ENCODE assay signal across 23 cellular contexts in genomic region chr12:46292754-46293402, GRCh38. TPM values are rescaled to one million over a fixed set of nuclear protein-coding genes. Genes with fewer than 3 reads are reported as not detected.
DNase-seq lines count a peak whose midpoint lies in the region; TF ChIP-seq lines count a peak whose summit lies in the region.
"Had no signal": no experiment of that assay in that cellular context is flagged by ENCODE, and none has a peak within 500 bp of the region (broad histone marks: within the 10 kb centered on the region; RNA-seq: fewer than 3 reads in every experiment).

No MANE protein-coding gene starts in this region.

- TF ChIP-seq CTCF in astrocyte of the spinal cord (IDR thresholded peaks at IDR 0.05; ENCODE audit: low read depth, low read length) (peak; percentile 21), foreskin fibroblast (IDR thresholded peaks at IDR 0.05; ENCODE audit: low read depth, low read length) (peak; percentile 10), CD14-positive monocyte (IDR thresholded peaks at IDR 0.05) (no peak), esophagus squamous epithelium (IDR thresholded peaks at IDR 0.05) (peak in 2 of 6 experiments; percentile 13 to 44)

- no peaks in the 10 kb centered on the region for H3K36me3 Mint-ChIP-seq in CD14-positive monocyte

- WGBS in esophagus squamous epithelium, 2 donors: 64 to 86% methylated on average over 1 to 2 of the region's 2 CpGs

- H3K27ac ChIP-seq in esophagus squamous epithelium: no peak overlapping the region
- H3K27ac ChIP-seq: body of pancreas, esophagus muscularis mucosa, prostate gland had no signal

- no peak overlapping the region for H3K4me3 Mint-ChIP-seq in CD14-positive monocyte
- H3K4me3 Mint-ChIP-seq: activated B cell treated with CpG ODN at 0.5 μM for 24 hours; activated CD8-positive, alpha-beta T cell treated with anti-CD3 and anti-CD28 coated beads for 36 hours; activated T-cell treated with anti-CD3 and anti-CD28 coated beads, Interleukin-2, amount 50 U/mL, for 4 hours; nephron had no signal

- no peaks in the 10 kb centered on the region for H3K27me3 ChIP-seq in esophagus squamous epithelium
- H3K27me3 ChIP-seq: body of pancreas, esophagus muscularis mucosa had no signal

- peaks cover 6% of the 10 kb centered on the region for H3K4me1 Mint-ChIP-seq in CD14-positive monocyte
- H3K4me1 Mint-ChIP-seq: nephron had no signal

- no peaks in the 10 kb centered on the region for H3K36me3 ChIP-seq in esophagus squamous epithelium
- H3K36me3 ChIP-seq: esophagus muscularis mucosa, prostate gland had no signal

- peaks cover 0 to 14% (median 0%) of the 10 kb centered on the region in 3 donors for H3K9me3 ChIP-seq in esophagus squamous epithelium
- H3K9me3 ChIP-seq: body of pancreas, esophagus muscularis mucosa, prostate gland had no signal

- H3K4me3 ChIP-seq in astrocyte of the spinal cord (ENCODE audit: low read depth, low read length) (no peak overlapping the region), foreskin fibroblast (ENCODE audit: low read depth in 1 of 2, low read length in 2 of 2) (no peak overlapping the region), esophagus squamous epithelium (no peak overlapping the region)
- H3K4me3 ChIP-seq: body of pancreas, esophagus muscularis mucosa, prostate gland had no signal

- peaks cover 0 to 3% (median 2%) of the 10 kb centered on the region in 3 donors for H3K27me3 Mint-ChIP-seq in CD14-positive monocyte (ENCODE audit: low read depth in 3 of 3)
- H3K27me3 Mint-ChIP-seq: activated B cell treated with CpG ODN at 0.5 μM for 24 hours; activated CD8-positive, alpha-beta T cell treated with anti-CD3 and anti-CD28 coated beads for 36 hours had no signal

- DNase-seq in EH (ENCODE audit: low read depth) (peak; percentile 37), HT1080 (ENCODE audit: low read depth) (peak; percentile 13), astrocyte of the spinal cord (ENCODE audit: low read depth, low spot score) (no peak), foreskin fibroblast (peak in 1 of 2 donors; percentile 9), CD14-positive monocyte (ENCODE audit: low spot score) (no peak), esophagus squamous epithelium (lab: John Stamatoyannopoulos, UW) (no peak), H4 (ENCODE audit: low spot score) (no peak)
- no peak for DNase-seq in stimulated activated CD4-positive, alpha-beta T cell treated with anti-CD3 and anti-CD28 coated beads, Interleukin-4, amount 100 ng/mL, for 4 hours
- DNase-seq: activated B cell treated with CpG ODN at 0.5 μM for 24 hours; activated CD8-positive, alpha-beta T cell treated with anti-CD3 and anti-CD28 coated beads for 36 hours; activated T-cell treated with anti-CD3 and anti-CD28 coated beads, Interleukin-2, amount 50 U/mL, for 4 hours; body of pancreas; C1 segment of cervical spinal cord; NCI-H2029 treated with DMSO at 0.1 percent for 48 hours; NCI-H510A; SHP77 treated with DMSO at 0.1 percent for 48 hours; small intestine; stimulated activated CD4-positive, alpha-beta T cell treated with anti-CD3 and anti-CD28 coated beads, Interleukin-4, amount 100 ng/mL, for 1 hour; substantia nigra had no signal

- in situ Hi-C loops in astrocyte of the spinal cord (cut with HindIII; ENCODE audit: low sequenced_read_pairs): no loop called here

- no peak for TF ChIP-seq POLR2A in esophagus squamous epithelium (IDR thresholded peaks at IDR 0.05)

- peaks cover 9 to 25% (median 17%) of the 10 kb centered on the region in 7 donors for H3K9me3 Mint-ChIP-seq in CD14-positive monocyte

- intact Hi-C loops in CD14-positive monocyte (cut with micrococcal nuclease) (no loop called here), esophagus squamous epithelium (cut with DNase I) (no loop called here)

- H3K4me1 ChIP-seq in esophagus squamous epithelium: no peaks in the 10 kb centered on the region
- H3K4me1 ChIP-seq: body of pancreas, esophagus muscularis mucosa, prostate gland had no signal

- H3K27ac Mint-ChIP-seq in CD14-positive monocyte: no peak overlapping the region
- H3K27ac Mint-ChIP-seq: activated B cell treated with CpG ODN at 0.5 μM for 24 hours; activated CD8-positive, alpha-beta T cell treated with anti-CD3 and anti-CD28 coated beads for 36 hours; activated naive CD4-positive, alpha-beta T cell treated with anti-CD3 and anti-CD28 coated beads, Interleukin-2, amount 50 U/mL, for 72 hours; nephron had no signal

RNA-seq across cellular contexts. Expression of gene SLC38A1, which starts 24.0 kb away (rescaled TPM):
- 13.3 and 16.9 TPM in 2 replicates for total RNA-seq in HT1080 (2014; rRNA removed; shearing (Covaris generic))
- 36.8 and 45.6 TPM in 2 replicates for polyA plus RNA-seq in HT1080 (2015; cell fraction: cytosol; rRNA removed)
- 101 and 123 TPM in 2 replicates for polyA plus RNA-seq in HT1080 (2015; cell fraction: nucleus; rRNA removed)
- 1 to 10 TPM; 1.6 to 1.9 TPM for polyA plus RNA-seq in CD14-positive monocyte
- total RNA-seq in esophagus squamous epithelium: 10 to 100 TPM; 23.3 to 88.7 (median 73.3) TPM
- 75.5 and 111 TPM in 2 replicates for total RNA-seq in H4 (2014; rRNA removed; shearing (Covaris generic))

Comparison
In these comparisons a context has a peak if more than half of its experiments do, and no peak if none do; other contexts are left out.
1. DNase-seq: peak in EH (single experiment) and HT1080 (single experiment); none in astrocyte of the spinal cord (single experiment), stimulated activated CD4-positive, alpha-beta T cell treated with anti-CD3 and anti-CD28 coated beads, Interleukin-4, amount 100 ng/mL, for 4 hours (0 of 2), CD14-positive monocyte (single experiment), esophagus squamous epithelium (single experiment) and H4 (single experiment).